In genomic region chr13:27011661-27012060, GRCh38 we compare ENCODE assay signal across 20 cellular contexts.
"Had no signal": no experiment of that assay in that cellular context is flagged by ENCODE, and none has a peak within 500 bp of the region (broad histone marks: within the 10 kb centered on the region; RNA-seq: fewer than 3 reads in every experiment).

No MANE protein-coding gene starts in this region.

- H3K9me3 ChIP-seq: adrenal gland, MG63 had no signal

- H3K27ac ChIP-seq: adrenal gland had no signal

- DNase-seq: activated CD4-positive, alpha-beta memory T cell treated with anti-CD3 and anti-CD28 coated beads for 36 hours; activated CD4-positive, alpha-beta T cell treated with anti-CD3 and anti-CD28 coated beads, Interleukin-2, amount 10 ng/mL, durations not matched to agents 7 days and 5 days; activated CD4-positive, CD25-positive, alpha-beta regulatory T cell; activated naive CD4-positive, alpha-beta T cell treated with anti-CD3 and anti-CD28 coated beads, Interleukin-2, amount 50 U/mL, for 16 hours; activated naive CD8-positive, alpha-beta T cell treated with anti-CD3 and anti-CD28 coated beads, Interleukin-2, amount 10 ng/mL, durations not matched to agents 7 days and 5 days; anterior cingulate cortex; cerebellar nuclear complex; MG63; MV-4-11; NCI-H1105; NCI-H1436; NCI-H1694 treated with DMSO at 0.1 percent for 48 hours; NCI-H2029 treated with DMSO at 0.1 percent for 48 hours; NCI-H345; NCI-H510A; NCI-H526 treated with DMSO at 0.1 percent for 48 hours; NK-92 treated with Interleukin-12 subunit alpha and Interleukin-12 subunit beta, amount 100 ng/mL, for 24 hours; SHP77 treated with DMSO at 0.1 percent for 48 hours had no signal

- H3K4me3 ChIP-seq: adrenal gland, MG63 had no signal

- H3K4me1 Mint-ChIP-seq: activated naive CD8-positive, alpha-beta T cell treated with anti-CD3 and anti-CD28 coated beads, Interleukin-2, amount 10 ng/mL, durations not matched to agents 7 days and 5 days had no signal

- H3K36me3 Mint-ChIP-seq: activated CD4-positive, alpha-beta memory T cell treated with anti-CD3 and anti-CD28 coated beads for 36 hours; activated naive CD8-positive, alpha-beta T cell treated with anti-CD3 and anti-CD28 coated beads, Interleukin-2, amount 10 ng/mL, durations not matched to agents 7 days and 5 days had no signal

- H3K27ac Mint-ChIP-seq: activated CD4-positive, alpha-beta memory T cell treated with anti-CD3 and anti-CD28 coated beads for 36 hours; activated CD4-positive, alpha-beta T cell treated with anti-CD3 and anti-CD28 coated beads, Interleukin-2, amount 10 ng/mL, durations not matched to agents 7 days and 5 days; activated naive CD8-positive, alpha-beta T cell treated with anti-CD3 and anti-CD28 coated beads, Interleukin-2, amount 10 ng/mL, durations not matched to agents 7 days and 5 days; T-helper 1 cell treated with Interleukin-12 subunit alpha and Interleukin-12 subunit beta and Interleukin-4 antibody, amounts not matched to agents 30 μg/mL and 1 μg/mL, for 36 hours had no signal

- H3K27me3 ChIP-seq: MG63 had no signal

- H3K4me3 Mint-ChIP-seq: activated CD4-positive, alpha-beta memory T cell treated with anti-CD3 and anti-CD28 coated beads for 36 hours; activated CD4-positive, alpha-beta T cell treated with anti-CD3 and anti-CD28 coated beads, Interleukin-2, amount 10 ng/mL, durations not matched to agents 7 days and 5 days; activated naive CD8-positive, alpha-beta T cell treated with anti-CD3 and anti-CD28 coated beads, Interleukin-2, amount 10 ng/mL, durations not matched to agents 7 days and 5 days; T-helper 1 cell treated with Interleukin-12 subunit alpha and Interleukin-12 subunit beta and Interleukin-4 antibody, amounts not matched to agents 30 μg/mL and 1 μg/mL, for 36 hours had no signal

- H3K9me3 Mint-ChIP-seq: activated CD4-positive, alpha-beta memory T cell treated with anti-CD3 and anti-CD28 coated beads for 36 hours; activated CD4-positive, alpha-beta T cell treated with anti-CD3 and anti-CD28 coated beads, Interleukin-2, amount 10 ng/mL, durations not matched to agents 7 days and 5 days; activated naive CD8-positive, alpha-beta T cell treated with anti-CD3 and anti-CD28 coated beads, Interleukin-2, amount 10 ng/mL, durations not matched to agents 7 days and 5 days; T-helper 1 cell treated with Interleukin-12 subunit alpha and Interleukin-12 subunit beta and Interleukin-4 antibody, amounts not matched to agents 30 μg/mL and 1 μg/mL, for 36 hours had no signal

- H3K36me3 ChIP-seq: adrenal gland, MG63 had no signal
